30 cellular contexts compared by ENCODE assay signal in genomic region chr14:30337456-30337855, GRCh38.
"Had no signal": no experiment of that assay in that cellular context is flagged by ENCODE, and none has a peak within 500 bp of the region (broad histone marks: within the 10 kb centered on the region; RNA-seq: fewer than 3 reads in every experiment).

No MANE protein-coding gene starts in this region.

- H3K9me3 ChIP-seq: ascending aorta, breast epithelium, esophagus squamous epithelium, gastrocnemius medialis, heart left ventricle had no signal

- H3K4me1 ChIP-seq: ascending aorta, breast epithelium, esophagus squamous epithelium, foreskin keratinocyte, gastrocnemius medialis had no signal

- H3K27ac ChIP-seq: ascending aorta, breast epithelium, epithelial cell of prostate, esophagus squamous epithelium, foreskin keratinocyte, gastrocnemius medialis had no signal

- ATAC-seq: activated CD4-positive, alpha-beta T cell treated with anti-CD3 and anti-CD28 coated beads for 36 hours; activated CD8-positive, alpha-beta memory T cell treated with anti-CD3 and anti-CD28 coated beads, Interleukin-2, amount 10 ng/mL, durations not matched to agents 7 days and 5 days; activated CD8-positive, alpha-beta T cell treated with anti-CD3 and anti-CD28 coated beads, Interleukin-2, amount 10 ng/mL, durations not matched to agents 7 days and 5 days; activated naive CD4-positive, alpha-beta T cell treated with anti-CD3 and anti-CD28 coated beads, Interleukin-2, amount 50 U/mL, for 72 hours; effector memory CD8-positive, alpha-beta T cell; foreskin keratinocyte; gastrocnemius medialis; heart left ventricle; T-helper 17 cell had no signal

- DNase-seq: activated CD4-positive, alpha-beta memory T cell treated with anti-CD3 and anti-CD28 coated beads for 36 hours; activated CD4-positive, alpha-beta T cell treated with anti-CD3 and anti-CD28 coated beads for 36 hours; activated CD4-positive, alpha-beta T cell treated with anti-CD3 and anti-CD28 coated beads, Interleukin-2, amount 10 ng/mL, durations not matched to agents 24 days and 14 days; activated CD4-positive, CD25-positive, alpha-beta regulatory T cell; activated CD4-positive, CD25-positive, alpha-beta regulatory T cell treated with anti-CD3 and anti-CD28 coated beads, Interleukin-2, amount 50 U/mL, for 72 hours; activated CD8-positive, alpha-beta memory T cell treated with anti-CD3 and anti-CD28 coated beads, Interleukin-2, amount 10 ng/mL, durations not matched to agents 7 days and 5 days; activated CD8-positive, alpha-beta memory T cell treated with anti-CD3 and anti-CD28 coated beads, Interleukin-2, amount 50 U/mL, for 4 hours; activated CD8-positive, alpha-beta T cell treated with anti-CD3 and anti-CD28 coated beads, Interleukin-2, amount 10 ng/mL, durations not matched to agents 7 days and 5 days; activated effector memory CD4-positive, alpha-beta T cell treated with anti-CD3 and anti-CD28 coated beads, Interleukin-2, amount 50 U/mL, for 16 hours; activated naive CD4-positive, alpha-beta T cell treated with anti-CD3 and anti-CD28 coated beads, Interleukin-2, amount 10 ng/mL, durations not matched to agents 7 days and 5 days; activated naive CD8-positive, alpha-beta T cell treated with anti-CD3 and anti-CD28 coated beads, Interleukin-2, amount 10 ng/mL, durations not matched to agents 7 days and 5 days; activated T-cell treated with anti-CD3 and anti-CD28 coated beads, Interleukin-2, amount 50 U/mL, for 1 hour; activated T-cell treated with anti-CD3 and anti-CD28 coated beads, Interleukin-2, amount 50 U/mL, for 48 hours; caudate nucleus; cortex of kidney; dermis blood vessel endothelial cell; effector CD4-positive, alpha-beta T cell; effector memory CD8-positive, alpha-beta T cell; esophagus squamous epithelium; foreskin keratinocyte; gastrocnemius medialis; glutamatergic neuron; heart left ventricle; T-helper 1 cell; T-helper 17 cell; T1000 had no signal

- H3K36me3 ChIP-seq: ascending aorta, breast epithelium, esophagus squamous epithelium, gastrocnemius medialis, heart left ventricle had no signal

- H3K27me3 ChIP-seq: ascending aorta, breast epithelium, esophagus squamous epithelium, foreskin keratinocyte, gastrocnemius medialis, heart left ventricle had no signal

- H3K4me3 ChIP-seq: ascending aorta, breast epithelium, esophagus squamous epithelium, gastrocnemius medialis, heart left ventricle had no signal
